1 cellular context compared by ENCODE assay signal in genomic region chr11:124071622-124071948, GRCh38.
TF ChIP-seq lines count a peak whose summit lies in the region.

No MANE protein-coding gene starts in this region.

TF ChIP-seq in SK-N-SH, 30 proteins besides CTCF, POLR2A, EP300 and RAD21:
- TF ChIP-seq PBX3 (IDR thresholded peaks at IDR 0.05) (no peak), USF1 (IDR thresholded peaks at IDR 0.05; ENCODE audit: borderline replicate concordance, low read depth) (no peak), RXRA (IDR thresholded peaks at IDR 0.05; ENCODE audit: borderline replicate concordance, low read depth) (no peak), EZH2phosphoT487 (IDR thresholded peaks at IDR 0.05; ENCODE audit: borderline replicate concordance, low read depth) (no peak), JUND (IDR thresholded peaks at IDR 0.05) (no peak), FOXJ3 (CRISPR knock-in tag; IDR thresholded peaks at IDR 0.05) (no peak), GATA2 (CRISPR knock-in tag; IDR thresholded peaks at IDR 0.05) (no peak), NFIC (IDR thresholded peaks at IDR 0.05; ENCODE audit: borderline replicate concordance) (no peak), RFX5 (IDR thresholded peaks at IDR 0.05; ENCODE audit: low read length) (no peak), MAX (IDR thresholded peaks at IDR 0.05; ENCODE audit: low read depth) (no peak), ELF1 (IDR thresholded peaks at IDR 0.05) (no peak), POLR2AphosphoS5 (IDR thresholded peaks at IDR 0.05; ENCODE audit: low read depth, low read length) (no peak)
